14 cellular contexts compared by ENCODE assay signal in genomic region chr6:113719056-113719455, GRCh38.
DNase-seq lines count a peak whose midpoint lies in the region; ATAC-seq, FAIRE-seq and TF ChIP-seq lines count a peak whose summit lies in the region.
"Had no signal": no experiment of that assay in that cellular context is flagged by ENCODE, and none has a peak within 500 bp of the region (broad histone marks: within the 10 kb centered on the region; RNA-seq: fewer than 3 reads in every experiment).

No MANE protein-coding gene starts in this region.

- no peaks in the 10 kb centered on the region for H3K36me3 ChIP-seq in breast epithelium
- H3K36me3 ChIP-seq: thoracic aorta had no signal

- no peaks in the 10 kb centered on the region for H3K4me1 Mint-ChIP-seq in MCF 10A (ENCODE audit: insufficient read depth, unreplicated experiment)
- H3K4me1 Mint-ChIP-seq in activated CD8-positive, alpha-beta memory T cell treated with anti-CD3 and anti-CD28 coated beads, Interleukin-2, amount 10 ng/mL, durations not matched to agents 7 days and 5 days, result no peaks in the 10 kb centered on the region

- no peaks in the 10 kb centered on the region for H3K27me3 ChIP-seq in breast epithelium

- H3K4me3 Mint-ChIP-seq in MCF 10A (ENCODE audit: unreplicated experiment), result no peak overlapping the region
- H3K4me3 Mint-ChIP-seq in activated CD8-positive, alpha-beta memory T cell treated with anti-CD3 and anti-CD28 coated beads, Interleukin-2, amount 10 ng/mL, durations not matched to agents 7 days and 5 days, result no peak overlapping the region
- H3K4me3 Mint-ChIP-seq: activated T-helper 1 cell treated with anti-CD3 and anti-CD28 coated beads, Interleukin-12 subunit alpha, Interleukin-12 subunit beta, Interleukin-2, Interleukin-4 antibody, amounts not matched to agents 30 ng/mL and 10 ng/mL and 1 ng/mL, durations not matched to agents 14 hours and 24 hours and 36 hours; T-helper 1 cell treated with Interleukin-12 subunit alpha and Interleukin-12 subunit beta and Interleukin-4 antibody, amounts not matched to agents 30 μg/mL and 1 μg/mL, for 36 hours had no signal

- DNase-seq in MCF 10A (ENCODE audit: unreplicated experiment) (peak; percentile 20), breast epithelium (ENCODE audit: low spot score in 2 of 2) (no peak), RCC 7860 (ENCODE audit: low spot score) (peak; percentile 26), foreskin fibroblast (peak; percentile 40 to 67), RWPE1 (ENCODE audit: low spot score) (no peak), islet precursor cell (no peak)
- DNase-seq in activated CD8-positive, alpha-beta memory T cell treated with anti-CD3 and anti-CD28 coated beads, Interleukin-2, amount 10 ng/mL, durations not matched to agents 7 days and 5 days, result no peak
- DNase-seq: activated CD4-positive, alpha-beta T cell treated with anti-CD3 and anti-CD28 coated beads for 48 hours; Karpas-422 had no signal

- H3K27ac ChIP-seq in breast epithelium (no peak overlapping the region), RWPE1 (no peak overlapping the region)
- H3K27ac ChIP-seq: thoracic aorta had no signal

- H3K4me3 ChIP-seq in breast epithelium (no peak overlapping the region), foreskin fibroblast (ENCODE audit: low read depth in 1 of 2, low read length in 2 of 2) (no peak overlapping the region)
- H3K4me3 ChIP-seq: thoracic aorta had no signal

- H3K9me3 ChIP-seq in breast epithelium, result no peaks in the 10 kb centered on the region
- H3K9me3 ChIP-seq: thoracic aorta had no signal

- H3K9me3 Mint-ChIP-seq in MCF 10A (ENCODE audit: unreplicated experiment), result no peaks in the 10 kb centered on the region
- H3K9me3 Mint-ChIP-seq in activated CD8-positive, alpha-beta memory T cell treated with anti-CD3 and anti-CD28 coated beads, Interleukin-2, amount 10 ng/mL, durations not matched to agents 7 days and 5 days (ENCODE audit: low read depth), result no peaks in the 10 kb centered on the region
- H3K9me3 Mint-ChIP-seq: activated T-helper 1 cell treated with anti-CD3 and anti-CD28 coated beads, Interleukin-12 subunit alpha, Interleukin-12 subunit beta, Interleukin-2, Interleukin-4 antibody, amounts not matched to agents 30 ng/mL and 10 ng/mL and 1 ng/mL, durations not matched to agents 14 hours and 24 hours and 36 hours; T-helper 1 cell treated with Interleukin-12 subunit alpha and Interleukin-12 subunit beta and Interleukin-4 antibody, amounts not matched to agents 30 μg/mL and 1 μg/mL, for 36 hours had no signal

- no TSS peak for BruUV-seq in MCF 10A (replicated peaks; lab: Mats Ljungman, UMichigan)

- CTCF ChIA-PET in MCF 10A (lab: Yijun Ruan, JAX), result no interaction called here
- CTCF ChIA-PET in RWPE1 (lab: Yijun Ruan, JAX), result interaction anchor here (0.6 kb wide), 1 partner anchor 203 kb away, joined by 3 read pairs; no protein-coding TSS in a partner anchor
- CTCF ChIA-PET in activated CD8-positive, alpha-beta memory T cell treated with anti-CD3 and anti-CD28 coated beads, Interleukin-2, amount 10 ng/mL, durations not matched to agents 7 days and 5 days (lab: Charles Lee), result no interaction called here

- no peak for FAIRE-seq in RCC 7860 (lab: Jason Lieb, UNC)
- FAIRE-seq: frontal cortex had no signal

- H3K27ac Mint-ChIP-seq in MCF 10A (ENCODE audit: low read depth, unreplicated experiment), result peak overlapping the region; percentile 19
- H3K27ac Mint-ChIP-seq in activated CD8-positive, alpha-beta memory T cell treated with anti-CD3 and anti-CD28 coated beads, Interleukin-2, amount 10 ng/mL, durations not matched to agents 7 days and 5 days, result no peak overlapping the region
- H3K27ac Mint-ChIP-seq: activated T-helper 1 cell treated with anti-CD3 and anti-CD28 coated beads, Interleukin-12 subunit alpha, Interleukin-12 subunit beta, Interleukin-2, Interleukin-4 antibody, amounts not matched to agents 30 ng/mL and 10 ng/mL and 1 ng/mL, durations not matched to agents 14 hours and 24 hours and 36 hours; T-helper 1 cell treated with Interleukin-12 subunit alpha and Interleukin-12 subunit beta and Interleukin-4 antibody, amounts not matched to agents 30 μg/mL and 1 μg/mL, for 36 hours had no signal

- no peak for TF ChIP-seq CTCF in MCF 10A (IDR thresholded peaks at IDR 0.05; ENCODE audit: unreplicated experiment)
- TF ChIP-seq CTCF in breast epithelium (IDR thresholded peaks at IDR 0.05), result no peak
- no peak for TF ChIP-seq CTCF in foreskin fibroblast (IDR thresholded peaks at IDR 0.05; ENCODE audit: low read depth, low read length)
- no peak for TF ChIP-seq CTCF in RWPE1 (conservative IDR thresholded peaks at IDR 0.05; ENCODE audit: low read depth)

- intact Hi-C loops in MCF 10A (cut with micrococcal nuclease), result no loop called here
- intact Hi-C loops in breast epithelium (cut with DNase I; ENCODE audit: low total_unique reads), result no loop called here

- H3K36me3 Mint-ChIP-seq in MCF 10A (ENCODE audit: insufficient read depth, unreplicated experiment), result no peaks in the 10 kb centered on the region
- no peaks in the 10 kb centered on the region for H3K36me3 Mint-ChIP-seq in activated CD8-positive, alpha-beta memory T cell treated with anti-CD3 and anti-CD28 coated beads, Interleukin-2, amount 10 ng/mL, durations not matched to agents 7 days and 5 days

- no peaks in the 10 kb centered on the region for H3K4me1 ChIP-seq in breast epithelium

- TF ChIP-seq POLR2A in breast epithelium (IDR thresholded peaks at IDR 0.05), result no peak

- POLR2A ChIA-PET in MCF 10A (lab: Yijun Ruan, JAX), result no interaction called here
- POLR2A ChIA-PET in RWPE1 (lab: Yijun Ruan, JAX; ENCODE audit: low non-redundant PET), result no interaction called here

- no peak for ATAC-seq in HG03196 (IDR thresholded peaks at IDR 0.05; ENCODE audit: unreplicated experiment)
- ATAC-seq in activated CD8-positive, alpha-beta memory T cell treated with anti-CD3 and anti-CD28 coated beads, Interleukin-2, amount 10 ng/mL, durations not matched to agents 7 days and 5 days, result no peak

- no peaks in the 10 kb centered on the region for H3K27me3 Mint-ChIP-seq in MCF 10A (ENCODE audit: insufficient read depth, unreplicated experiment)
- peaks cover 3% of the 10 kb centered on the region for H3K27me3 Mint-ChIP-seq in activated CD8-positive, alpha-beta memory T cell treated with anti-CD3 and anti-CD28 coated beads, Interleukin-2, amount 10 ng/mL, durations not matched to agents 7 days and 5 days

Comparison
In these comparisons a context has a peak if more than half of its experiments do, and no peak if none do; other contexts are left out.
1. DNase-seq: peak in MCF 10A (single experiment), RCC 7860 (single experiment) and foreskin fibroblast (2 of 2); none in breast epithelium (0 of 2), RWPE1 (single experiment), activated CD8-positive, alpha-beta memory T cell treated with anti-CD3 and anti-CD28 coated beads, Interleukin-2, amount 10 ng/mL, durations not matched to agents 7 days and 5 days (single experiment) and islet precursor cell (single experiment).